ENCODE assay signal across 11 cellular contexts in the genomic region with DNA sequence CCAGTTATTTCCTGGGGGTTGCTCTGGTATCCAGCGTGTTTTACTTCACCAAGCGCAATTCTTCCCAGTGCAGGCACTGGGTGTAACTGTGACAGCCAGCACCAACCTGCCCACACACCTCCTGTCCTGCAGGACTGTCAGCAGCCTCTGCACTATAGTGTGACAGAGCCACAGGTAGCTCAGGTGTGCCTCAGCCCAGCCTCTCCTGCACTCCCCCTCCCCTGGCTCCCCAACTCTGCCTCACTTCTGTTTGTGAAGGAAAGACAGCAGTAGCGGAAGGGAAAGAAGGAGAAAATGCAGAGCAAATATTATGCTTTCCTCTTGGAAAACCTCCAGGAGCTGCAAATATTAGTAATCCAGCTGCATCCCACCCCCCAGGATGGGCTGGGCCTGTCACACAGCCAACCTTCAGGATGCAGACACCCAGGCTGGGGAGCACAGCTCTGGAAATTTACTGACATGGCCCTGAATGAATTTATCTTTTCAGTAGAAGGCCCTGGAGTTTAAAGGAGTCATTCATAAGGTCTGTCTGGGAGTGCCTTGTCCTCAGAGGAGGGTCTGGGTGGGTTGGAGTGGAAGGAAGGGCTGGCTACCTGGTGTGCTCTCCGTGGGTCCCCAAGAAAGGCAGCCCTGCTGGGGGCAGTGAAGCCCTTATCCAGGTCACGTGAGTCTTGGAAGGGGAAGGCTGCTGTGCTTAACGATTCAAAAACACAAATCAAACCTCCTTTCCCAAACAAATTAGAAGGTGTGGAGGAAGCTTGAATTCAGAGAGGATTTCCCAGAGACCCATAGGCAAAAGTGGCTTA. TPM values are rescaled to one million over a fixed set of nuclear protein-coding genes. Genes with fewer than 3 reads are reported as not detected.
DNase-seq lines count a peak whose midpoint lies in the region; ATAC-seq and TF ChIP-seq lines count a peak whose summit lies in the region.
"Had no signal": no experiment of that assay in that cellular context is flagged by ENCODE, and none has a peak within 500 bp of the region (broad histone marks: within the 10 kb centered on the region; RNA-seq: fewer than 3 reads in every experiment).

No MANE protein-coding gene starts in this region.

- H3K27ac ChIP-seq in mammary epithelial cell (ENCODE audit: insufficient read depth, low read depth, low read length) (no peak overlapping the region), cingulate gyrus (ENCODE audit: low read depth, low read length) (peak overlapping the region; percentile 69), lung (ENCODE audit: low read depth in 1 of 2, low read length in 1 of 2) (peak overlapping the region; percentile 50 to 90), upper lobe of left lung (peak overlapping the region; percentile 65 to 88 (median 82))

- DNase-seq in MCF 10A (ENCODE audit: unreplicated experiment) (no peak), mammary epithelial cell (no peak), lung (ENCODE audit: low spot score) (no peak), upper lobe of left lung (no peak), NCI-H1048 (lab: John Stamatoyannopoulos, UW) (no peak), NCI-H2171 treated with DMSO at 0.1 percent for 48 hours (lab: John Stamatoyannopoulos, UW) (no peak)
- DNase-seq: NCI-H526, spleen had no signal

- H3K27ac Mint-ChIP-seq in MCF 10A (ENCODE audit: low read depth, unreplicated experiment): peak overlapping the region; percentile 74
- H3K27ac Mint-ChIP-seq: B cell had no signal

- no peak overlapping the region for H3K9ac ChIP-seq in mammary epithelial cell (ENCODE audit: insufficient read depth, low read length)

- ATAC-seq in lung (ENCODE audit: insufficient read depth, low FRiP score) (no peak), upper lobe of left lung (ENCODE audit: low FRiP score in 2 of 2) (no peak), HG03354 (IDR thresholded peaks at IDR 0.05; ENCODE audit: poor library complexity, severe bottlenecking, unreplicated experiment) (no peak)

- peaks cover 10% of the 10 kb centered on the region for H4K20me1 ChIP-seq in mammary epithelial cell (ENCODE audit: insufficient read depth, low read length)

- H3K4me3 Mint-ChIP-seq in MCF 10A (ENCODE audit: unreplicated experiment): no peak overlapping the region
- H3K4me3 Mint-ChIP-seq: B cell had no signal

- BruUV-seq in MCF 10A (replicated peaks; lab: Mats Ljungman, UMichigan) (no TSS peak), mammary epithelial cell (replicated peaks; lab: Mats Ljungman, UMichigan) (no TSS peak)

- H3K36me3 Mint-ChIP-seq in MCF 10A (ENCODE audit: insufficient read depth, unreplicated experiment): peaks cover 69% of the 10 kb centered on the region

- dilution Hi-C loops in mammary epithelial cell (cut with HindIII; ENCODE audit: low sequenced_read_pairs): loop anchor here (5.0 kb wide), 1 partner anchor 66 kb away; the partner anchor contains the start of gene CAPN8

- POLR2A ChIA-PET in MCF 10A (lab: Yijun Ruan, JAX): interaction anchor here (0.6 to 1.4 kb wide), 6 partner anchors 9 to 112 kb away, joined by 3 to 6 read pairs (median 3); partner anchors contain the start of gene TP53BP2

- WGBS in mammary epithelial cell (ENCODE audit: low coverage, missing lambda C conversion rate): 97% methylated on average over 5 of the region's 6 CpGs
- WGBS in lung, 2 donors: 54 to 70% methylated on average over 6 of the region's 6 CpGs
- 42 to 45% methylated on average over 6 of the region's 6 CpGs for WGBS in upper lobe of left lung, 2 donors

- H3K36me3 ChIP-seq in mammary epithelial cell (ENCODE audit: insufficient read depth, low read length) (peaks cover 34% of the 10 kb centered on the region), lung (ENCODE audit: control insufficient read depth in 2 of 2, insufficient read depth in 2 of 2, low read length in 2 of 2) (peaks cover 0 to 7% of the 10 kb centered on the region in 2 donors), upper lobe of left lung (peaks cover 0 to 8% (median 5%) of the 10 kb centered on the region in 4 donors)

- no peak overlapping the region for H2AFZ ChIP-seq in mammary epithelial cell (ENCODE audit: low read depth, low read length)

- no peaks in the 10 kb centered on the region for H3K27me3 ChIP-seq in mammary epithelial cell (ENCODE audit: insufficient read depth, low read length)
- no peaks in the 10 kb centered on the region for H3K27me3 ChIP-seq in lung (ENCODE audit: control insufficient read depth, insufficient read depth)
- H3K27me3 ChIP-seq in upper lobe of left lung: no peaks in the 10 kb centered on the region
- H3K27me3 ChIP-seq: spleen had no signal

- peaks cover 100% of the 10 kb centered on the region for H3K79me2 ChIP-seq in mammary epithelial cell (ENCODE audit: insufficient read depth, low read length)

- no peaks in the 10 kb centered on the region for H3K27me3 Mint-ChIP-seq in MCF 10A (ENCODE audit: insufficient read depth, unreplicated experiment)
- H3K27me3 Mint-ChIP-seq: B cell had no signal

- no peaks in the 10 kb centered on the region for H3K9me3 Mint-ChIP-seq in MCF 10A (ENCODE audit: unreplicated experiment)

- peaks cover 60% of the 10 kb centered on the region for H3K4me1 Mint-ChIP-seq in MCF 10A (ENCODE audit: insufficient read depth, unreplicated experiment)
- H3K4me1 Mint-ChIP-seq: B cell had no signal

- CTCF ChIA-PET in MCF 10A (lab: Yijun Ruan, JAX): interaction anchor here (1.8 kb wide), 1 partner anchor 16 kb away, joined by 14 read pairs; no protein-coding TSS in a partner anchor
- CTCF ChIA-PET in mammary epithelial cell (lab: Charles Lee; ENCODE audit: low non-redundant PET): no interaction called here

- peak in 1 of 4 donors; percentile 24 for TF ChIP-seq POLR2A in upper lobe of left lung (IDR thresholded peaks at IDR 0.05)

- H3K4me2 ChIP-seq in mammary epithelial cell (ENCODE audit: insufficient read depth, low read depth, low read length): no peak overlapping the region

- intact Hi-C loops in MCF 10A (cut with micrococcal nuclease): no loop called here
- intact Hi-C loops in mammary epithelial cell (cut with micrococcal nuclease): no loop called here

- no peak for TF ChIP-seq EP300 in upper lobe of left lung (IDR thresholded peaks at IDR 0.05)

- H3K4me3 ChIP-seq in mammary epithelial cell (replicated peaks in 1 of 3; ENCODE audit: insufficient read depth in 1 of 3, low read depth in 2 of 3, low read length in 3 of 3) (no peak overlapping the region), lung (no peak overlapping the region), upper lobe of left lung (peak overlapping the region in 3 of 4 donors; percentile 4 to 30 (median 19))
- H3K4me3 ChIP-seq: spleen had no signal

- no peaks in the 10 kb centered on the region for H3K9me3 ChIP-seq in mammary epithelial cell (replicated peaks; ENCODE audit: insufficient read depth, low read length)
- no peaks in the 10 kb centered on the region for H3K9me3 ChIP-seq in lung (ENCODE audit: control insufficient read depth in 2 of 2, insufficient read depth in 1 of 2, low read length in 1 of 2)
- H3K9me3 ChIP-seq in upper lobe of left lung: no peaks in the 10 kb centered on the region
- H3K9me3 ChIP-seq: spleen had no signal

- TF ChIP-seq CTCF in MCF 10A (IDR thresholded peaks at IDR 0.05; ENCODE audit: unreplicated experiment): no peak
- TF ChIP-seq CTCF in mammary epithelial cell (conservative IDR thresholded peaks at IDR 0.05 in 1 of 2, IDR thresholded peaks at IDR 0.05 in 1 of 2; ENCODE audit: extremely low read depth in 1 of 2, insufficient read depth in 1 of 2, low read depth in 1 of 2, low read length in 2 of 2): no peak
- no peak for TF ChIP-seq CTCF in lung (IDR thresholded peaks at IDR 0.05; ENCODE audit: control extremely low read depth, extremely low read depth)
- no peak for TF ChIP-seq CTCF in upper lobe of left lung (IDR thresholded peaks at IDR 0.05)

- in situ Hi-C loops in mammary epithelial cell (cut with MboI; ENCODE audit: low sequenced_read_pairs in 2 of 2): no loop called here

- H3K4me1 ChIP-seq in mammary epithelial cell (ENCODE audit: insufficient read depth, low read length) (peaks cover 16% of the 10 kb centered on the region), lung (ENCODE audit: control insufficient read depth in 2 of 2, insufficient read depth in 2 of 2, low read length in 2 of 2) (peaks cover 24 to 30% of the 10 kb centered on the region in 2 donors), upper lobe of left lung (peaks cover 66 to 76% (median 70%) of the 10 kb centered on the region in 4 donors)

RNA-seq across cellular contexts. Expression of gene CAPN2, which starts 20.9 kb away (rescaled TPM):
- 513 and 622 TPM in 2 replicates for total RNA-seq in MCF 10A (2022)
- 100 to 1,000 TPM; 270 to 454 TPM for total RNA-seq in mammary epithelial cell
- polyA plus RNA-seq in mammary epithelial cell: 234 TPM
- polyA minus RNA-seq in mammary epithelial cell: 517 TPM
- 100 to 1,000 TPM; 169 to 353 TPM for total RNA-seq in lung
- polyA plus RNA-seq in lung: 100 to 1,000 TPM; 144 to 168 TPM
- total RNA-seq in upper lobe of left lung: 1,000 to 10,000 TPM in 1 of 6 donors, 100 to 1,000 TPM in 5; 271 to 1,436 (median 427) TPM

Comparison
In these comparisons a context has a peak if more than half of its experiments do, and no peak if none do; other contexts are left out.
1. H3K4me3 ChIP-seq: peak in upper lobe of left lung (3 of 4); none in mammary epithelial cell (0 of 3) and lung (single experiment).